19 cellular contexts compared by ENCODE assay signal in the genomic region with DNA sequence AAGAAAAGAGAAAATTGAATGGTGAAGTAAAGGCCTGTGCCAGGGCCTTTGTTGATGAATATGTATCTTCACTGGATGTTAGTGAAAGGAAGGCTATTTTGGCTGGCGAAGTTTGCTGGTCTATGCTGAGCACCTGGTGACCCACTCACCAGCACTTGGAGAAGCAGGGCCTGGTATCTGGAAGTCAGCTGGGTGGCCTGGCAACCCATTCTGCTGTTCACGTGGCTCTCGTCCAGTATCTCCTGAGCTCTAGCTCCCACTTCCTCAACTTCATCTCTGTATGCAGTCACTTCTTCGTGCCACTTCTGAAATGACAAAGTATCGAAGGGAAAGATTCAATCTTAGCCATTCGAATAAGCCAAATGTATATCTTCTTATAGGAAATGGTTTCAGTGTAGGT.
DNase-seq lines count a peak whose midpoint lies in the region; ATAC-seq lines count a peak whose summit lies in the region.
"Had no signal": no experiment of that assay in that cellular context is flagged by ENCODE, and none has a peak within 500 bp of the region (broad histone marks: within the 10 kb centered on the region; RNA-seq: fewer than 3 reads in every experiment).

No MANE protein-coding gene starts in this region.

- intact Hi-C loops in Right ventricle myocardium superior (cut with DNase I): no loop called here
- intact Hi-C loops in cardiac septum (cut with DNase I): no loop called here

- DNase-seq in Right ventricle myocardium superior (no peak), cardiac septum (ENCODE audit: low spot score) (no peak), Ammon's horn (ENCODE audit: low spot score) (peak; percentile 68), cerebellum (ENCODE audit: low spot score) (peak; percentile 15), pons (ENCODE audit: low spot score) (peak; percentile 62), NCI-H1436 (lab: John Stamatoyannopoulos, UW) (no peak), NCI-H345 (lab: John Stamatoyannopoulos, UW) (no peak)
- DNase-seq: BE2C; CD4-positive, alpha-beta T cell; CD8-positive, alpha-beta memory T cell; DMS 273 treated with DMSO at 0.1 percent for 48 hours; DMS79; EL; GDM1; GM23248; H7; HCEC 1CT had no signal

- ATAC-seq in Right ventricle myocardium superior (ENCODE audit: poor library complexity) (peak; percentile 8), HG02970 (IDR thresholded peaks at IDR 0.05; ENCODE audit: low FRiP score, unreplicated experiment) (no peak)
- ATAC-seq: GM12878 had no signal

Comparison
In these comparisons a context has a peak if more than half of its experiments do, and no peak if none do; other contexts are left out.
1. DNase-seq: peak in Ammon's horn (single experiment), cerebellum (single experiment) and pons (single experiment); none in Right ventricle myocardium superior (single experiment), cardiac septum (single experiment), NCI-H1436 (single experiment) and NCI-H345 (single experiment).